8 cellular contexts compared by ENCODE assay signal in genomic region chr4:119025440-119025839, GRCh38.
A peak's percentile ranks its signal among the peaks of the same experiment; 100 is the strongest.
DNase-seq lines count a peak whose midpoint lies in the region; ATAC-seq and TF ChIP-seq lines count a peak whose summit lies in the region.

No MANE protein-coding gene starts in this region.

- intact Hi-C loops in transverse colon (cut with DNase I; ENCODE audit: low total_unique reads), result no loop called here

- no peaks in the 10 kb centered on the region for H3K9me3 ChIP-seq in transverse colon

- no peak for ATAC-seq in GM18517 (IDR thresholded peaks at IDR 0.05; ENCODE audit: unreplicated experiment)

- in situ Hi-C loops in astrocyte of the spinal cord (cut with HindIII; ENCODE audit: low sequenced_read_pairs) (no loop called here), transverse colon (cut with MboI; ENCODE audit: low pct_ligation_motif_present in 1 of 4, low pct_unique_long_range_greater_than_20kb in 1 of 4, low sequenced_read_pairs in 3 of 4) (loop anchor here in 2 of 4 donors (25.0 kb wide), 1 partner anchor 212 kb away; no protein-coding TSS in a partner anchor)

- peak overlapping the region; percentile 59 for H3K27ac ChIP-seq in layer of hippocampus (ENCODE audit: low read depth, low read length)
- peak overlapping the region; percentile 85 to 91 (median 88) for H3K27ac ChIP-seq in transverse colon

- no peak for TF ChIP-seq EP300 in transverse colon (IDR thresholded peaks at IDR 0.05; ENCODE audit: low read depth)

- peaks cover 6 to 23% (median 12%) of the 10 kb centered on the region in 4 donors for H3K4me1 ChIP-seq in transverse colon

- peak; percentile 48 for DNase-seq in M059J (ENCODE audit: low read depth)
- DNase-seq in astrocyte of the spinal cord (ENCODE audit: low read depth, low spot score), result peak; percentile 47
- peak; percentile 77 for DNase-seq in transverse colon
- no peak for DNase-seq in SHP77 (lab: John Stamatoyannopoulos, UW)
- DNase-seq in stimulated activated naive CD4-positive, alpha-beta T cell treated with Interleukin-2 at 50 U/mL for 16 hours (lab: John Stamatoyannopoulos, UW), result no peak
- no peak for DNase-seq in NK-92 treated with Interleukin-12 subunit alpha and Interleukin-12 subunit beta, amount 100 ng/mL, for 24 hours (lab: John Stamatoyannopoulos, UW)

- H3K27me3 ChIP-seq in layer of hippocampus (ENCODE audit: control insufficient read depth, insufficient read depth, low read length), result no peaks in the 10 kb centered on the region
- no peaks in the 10 kb centered on the region for H3K27me3 ChIP-seq in transverse colon

- H3K36me3 ChIP-seq in transverse colon, result peaks cover 0 to 2% (median 0%) of the 10 kb centered on the region in 4 donors

- H3K4me3 ChIP-seq in astrocyte of the spinal cord (ENCODE audit: low read depth, low read length), result no peak overlapping the region
- no peak overlapping the region for H3K4me3 ChIP-seq in transverse colon

- 11 to 15% methylated on average over 3 of the region's 3 CpGs for WGBS in transverse colon (ENCODE audit: low coverage in 1 of 2), 2 donors

- TF ChIP-seq CTCF in astrocyte of the spinal cord (IDR thresholded peaks at IDR 0.05; ENCODE audit: low read depth, low read length) (no peak), transverse colon (IDR thresholded peaks at IDR 0.05) (no peak)

- TF ChIP-seq POLR2A in transverse colon (IDR thresholded peaks at IDR 0.05), result no peak

Comparison
In these comparisons a context has a peak if more than half of its experiments do, and no peak if none do; other contexts are left out.
1. DNase-seq: peak in M059J (single experiment), astrocyte of the spinal cord (single experiment) and transverse colon (single experiment); none in SHP77 (0 of 2), stimulated activated naive CD4-positive, alpha-beta T cell treated with Interleukin-2 at 50 U/mL for 16 hours (single experiment) and NK-92 treated with Interleukin-12 subunit alpha and Interleukin-12 subunit beta, amount 100 ng/mL, for 24 hours (single experiment).